11 cellular contexts compared by ENCODE assay signal in genomic region chr10:72855790-72856189, GRCh38. TPM values are rescaled to one million over a fixed set of nuclear protein-coding genes. Genes with fewer than 3 reads are reported as not detected.
"Had no signal": no experiment of that assay in that cellular context is flagged by ENCODE, and none has a peak within 500 bp of the region (broad histone marks: within the 10 kb centered on the region; RNA-seq: fewer than 3 reads in every experiment).

No MANE protein-coding gene starts in this region.

- FAIRE-seq: H1, HTR-8/SVneo, K562 had no signal

- ATAC-seq: GM23338, HCT116, K562 had no signal

- H2AFZ ChIP-seq: GM23338 had no signal

- DNase-seq: H7, HFFc6, IMR-90, KG1 had no signal

- H3K4me1 ChIP-seq: HAP-1 had no signal

- H3K4me2 ChIP-seq: GM23338 had no signal

- H3K4me3 ChIP-seq: GM23338, HAP-1, K562 had no signal

- H3K9me3 ChIP-seq: HAP-1 had no signal

RNA-seq across cellular contexts. Expression of gene OIT3, which starts 37.7 kb away (rescaled TPM):
- total RNA-seq: GM23338, H1, HFFc6, HT-29, IMR-90, K562 had no signal
- polyA plus RNA-seq: GM23338, H1, IMR-90, K562 had no signal
